Comparison of ENCODE assay signal across 23 cellular contexts in genomic region chr7:19091871-19092270, GRCh38. TPM values are rescaled to one million over a fixed set of nuclear protein-coding genes. Genes with fewer than 3 reads are reported as not detected.
"Had no signal": no experiment of that assay in that cellular context is flagged by ENCODE, and none has a peak within 500 bp of the region (broad histone marks: within the 10 kb centered on the region; RNA-seq: fewer than 3 reads in every experiment).

No MANE protein-coding gene starts in this region.

- H3K4me3 ChIP-seq: MG63 had no signal

- DNase-seq: IMR-90; Karpas-422; KG1; MG63; NCI-H1092 treated with DMSO at 0.1 percent for 48 hours; NCI-H1436; NCI-H187; NCI-H2029; NCI-H2081 treated with DMSO at 0.1 percent for 48 hours; NCI-H2171; NCI-H226; NCI-H446; NCI-H510A; NCI-H524 treated with DMSO at 0.1 percent for 48 hours; NCI-H69; NCI-H774; NK-92 treated with Interleukin-12 subunit alpha and Interleukin-12 subunit beta, amount 100 ng/mL, for 24 hours; PC-3; SHP77 had no signal

- H3K27ac ChIP-seq: RWPE1 had no signal

- FAIRE-seq: HepG2 had no signal

- H3K27me3 ChIP-seq: MG63 had no signal

- H3K36me3 ChIP-seq: MG63 had no signal

- H3K9me3 ChIP-seq: MG63 had no signal

RNA-seq across cellular contexts. Expression of gene TWIST1, which starts 25.6 kb away (rescaled TPM):
- total RNA-seq: HepG2, OCI-LY7 had no signal
- polyA plus RNA-seq: HepG2 had no signal

RNA-seq across cellular contexts. Expression of gene FERD3L, which starts 53.4 kb away (rescaled TPM):
- total RNA-seq: HepG2, HT1080, IMR-90, OCI-LY7, PC-3 had no signal
- polyA plus RNA-seq: HepG2, IMR-90 had no signal
